ENCODE assay signal across 11 cellular contexts in genomic region chr1:39995973-39996393, GRCh38. TPM values are rescaled to one million over a fixed set of nuclear protein-coding genes. Genes with fewer than 3 reads are reported as not detected.
A peak's percentile ranks its signal among the peaks of the same experiment; 100 is the strongest.
DNase-seq lines count a peak whose midpoint lies in the region; ATAC-seq and TF ChIP-seq lines count a peak whose summit lies in the region.
"Had no signal": no experiment of that assay in that cellular context is flagged by ENCODE, and none has a peak within 500 bp of the region (broad histone marks: within the 10 kb centered on the region; RNA-seq: fewer than 3 reads in every experiment).

No MANE protein-coding gene starts in this region.

- H3K4me3 Mint-ChIP-seq in endodermal cell: no peak overlapping the region

- no peak overlapping the region for H3K9ac ChIP-seq in endodermal cell (ENCODE audit: extremely low read depth, low read length, poor library complexity, severe bottlenecking)

- no peaks in the 10 kb centered on the region for H3K4me1 ChIP-seq in endodermal cell (ENCODE audit: control insufficient read depth, insufficient read depth, low read length)
- H3K4me1 ChIP-seq: right atrium auricular region had no signal

- peaks cover 14% of the 10 kb centered on the region for H3K9me3 Mint-ChIP-seq in endodermal cell

- H3K27ac ChIP-seq in endodermal cell (ENCODE audit: low read depth, low read length): no peak overlapping the region
- H3K27ac ChIP-seq: heart left ventricle, right atrium auricular region had no signal

- ATAC-seq in GM19351 (IDR thresholded peaks at IDR 0.05; ENCODE audit: unreplicated experiment) (peak; percentile 74), HG03159 (IDR thresholded peaks at IDR 0.05; ENCODE audit: unreplicated experiment) (peak; percentile 74)
- ATAC-seq: K562 had no signal

- H3K27me3 Mint-ChIP-seq in endodermal cell (ENCODE audit: insufficient read depth): no peaks in the 10 kb centered on the region

- 88 to 100% methylated on average over 1 of the region's 1 CpG for WGBS in endodermal cell (ENCODE audit: insufficient coverage in 1 of 2, insufficient read length in 1 of 2), 2 experiments

- no peak overlapping the region for H3K4me3 ChIP-seq in endodermal cell (ENCODE audit: low read length)
- H3K4me3 ChIP-seq: heart left ventricle, K562, right atrium auricular region had no signal

- no peak overlapping the region for H3K27ac Mint-ChIP-seq in endodermal cell

- no peaks in the 10 kb centered on the region for H3K36me3 ChIP-seq in endodermal cell (ENCODE audit: control insufficient read depth, insufficient read depth, low read length)
- H3K36me3 ChIP-seq: heart left ventricle, right atrium auricular region had no signal

- peaks cover 5% of the 10 kb centered on the region for H3K9me3 ChIP-seq in endodermal cell (ENCODE audit: control insufficient read depth, low read length)
- H3K9me3 ChIP-seq: heart left ventricle, right atrium auricular region had no signal

- H3K27me3 ChIP-seq in endodermal cell (ENCODE audit: control insufficient read depth, insufficient read depth, low read length, poor library complexity, severe bottlenecking): no peaks in the 10 kb centered on the region
- H3K27me3 ChIP-seq: heart left ventricle, right atrium auricular region had no signal

- TF ChIP-seq CTCF in GM10266 (IDR thresholded peaks at IDR 0.05; ENCODE audit: control insufficient read depth, insufficient read depth, low read depth, missing control alignments): no peak
- no peak for TF ChIP-seq CTCF in endodermal cell (conservative IDR thresholded peaks at IDR 0.05)

- H3K4me1 Mint-ChIP-seq in endodermal cell: no peaks in the 10 kb centered on the region

- no peaks in the 10 kb centered on the region for H3K36me3 Mint-ChIP-seq in endodermal cell (ENCODE audit: low read depth)

- peak; percentile 75 for DNase-seq in GM10266 (ENCODE audit: extremely low spot score)
- DNase-seq in endodermal cell: peak; percentile 52
- no peak for DNase-seq in SIG-M5 treated with dmso at 0.1 percent for 504 hours (lab: John Stamatoyannopoulos, UW; ENCODE audit: unreplicated experiment)
- no peak for DNase-seq in HuH-7.5 (ENCODE audit: low spot score)
- DNase-seq in NCI-H82 (lab: John Stamatoyannopoulos, UW): no peak
- DNase-seq in ureter (ENCODE audit: low spot score): no peak
- DNase-seq: heart left ventricle had no signal

RNA-seq across cellular contexts. Expression of gene MFSD2A, which starts 41.0 kb away (rescaled TPM):
- total RNA-seq in endodermal cell (1 to 10 TPM; 6.3 to 8.5 TPM), ureter (28.5 TPM)
- polyA plus RNA-seq in endodermal cell (2013, experiment 1 of 2): 20.2 TPM
- polyA plus RNA-seq in endodermal cell (2013, experiment 2 of 2): 21.5 TPM

RNA-seq across cellular contexts. Expression of gene CAP1, which starts 44.5 kb away (rescaled TPM):
- total RNA-seq in endodermal cell: 100 to 1,000 TPM; 260 to 287 TPM
- polyA plus RNA-seq in endodermal cell (2013, experiment 1 of 2): 201 TPM
- polyA plus RNA-seq in endodermal cell (2013, experiment 2 of 2): 190 TPM
- 351 TPM for total RNA-seq in ureter

Comparison
In these comparisons a context has a peak if more than half of its experiments do, and no peak if none do; other contexts are left out.
1. DNase-seq: peak in GM10266 (single experiment) and endodermal cell (single experiment); none in SIG-M5 treated with dmso at 0.1 percent for 504 hours (single experiment), HuH-7.5 (single experiment), NCI-H82 (single experiment) and ureter (single experiment).